Comparison of ENCODE assay signal across 9 cellular contexts in genomic region chr10:55630491-55631056, GRCh38.
DNase-seq lines count a peak whose midpoint lies in the region; ATAC-seq and TF ChIP-seq lines count a peak whose summit lies in the region.
"Had no signal": no experiment of that assay in that cellular context is flagged by ENCODE, and none has a peak within 500 bp of the region (broad histone marks: within the 10 kb centered on the region; RNA-seq: fewer than 3 reads in every experiment).

No MANE protein-coding gene starts in this region.

- TF ChIP-seq POLR2A in esophagus muscularis mucosa (IDR thresholded peaks at IDR 0.05; ENCODE audit: low read depth) = no peak

- H3K4me1 ChIP-seq in esophagus muscularis mucosa (peaks cover 0 to 29% (median 23%) of the 10 kb centered on the region in 4 donors), A673 (ENCODE audit: insufficient read depth, low read length, poor library complexity, severe bottlenecking) (no peaks in the 10 kb centered on the region)

- no peak for TF ChIP-seq EP300 in esophagus muscularis mucosa (IDR thresholded peaks at IDR 0.05)

- peak overlapping the region; percentile 44 to 63 (median 53) for H3K4me3 ChIP-seq in esophagus muscularis mucosa
- H3K4me3 ChIP-seq in A673 (ENCODE audit: low read depth, low read length, poor library complexity, severe bottlenecking) = no peak overlapping the region

- H3K27me3 Mint-ChIP-seq in stimulated activated naive CD8-positive, alpha-beta T cell treated with anti-CD3 and anti-CD28 coated beads, Interleukin-15, amount 100 ng/mL, for 72 hours = peaks cover 25% of the 10 kb centered on the region
- H3K27me3 Mint-ChIP-seq in nephron (ENCODE audit: low read depth) = peaks cover 18% of the 10 kb centered on the region

- DNase-seq in stimulated activated naive CD8-positive, alpha-beta T cell treated with anti-CD3 and anti-CD28 coated beads, Interleukin-15, Interleukin-2, amounts not matched to agents 100 U/mL and 50 U/mL, for 24 hours = no peak
- DNase-seq in stimulated activated naive CD8-positive, alpha-beta T cell treated with anti-CD3 and anti-CD28 coated beads, Interleukin-15, amount 100 ng/mL, for 72 hours = no peak
- DNase-seq in esophagus muscularis mucosa (ENCODE audit: extremely low spot score) (no peak), A673 (ENCODE audit: low spot score) (no peak)

- H3K4me1 Mint-ChIP-seq in stimulated activated naive CD8-positive, alpha-beta T cell treated with anti-CD3 and anti-CD28 coated beads, Interleukin-15, amount 100 ng/mL, for 72 hours = peaks cover 11% of the 10 kb centered on the region
- H3K4me1 Mint-ChIP-seq in nephron = peaks cover 4% of the 10 kb centered on the region

- POLR2A ChIA-PET in A673 (lab: Charles Lee; ENCODE audit: low non-redundant PET) = no interaction called here

- intact Hi-C loops in esophagus muscularis mucosa (cut with DNase I) (no loop called here), A673 (cut with micrococcal nuclease; ENCODE audit: unreplicated experiment) (no loop called here)

- TF ChIP-seq CTCF in esophagus muscularis mucosa (IDR thresholded peaks at IDR 0.05) = no peak
- TF ChIP-seq CTCF in nephron (IDR thresholded peaks at IDR 0.05; ENCODE audit: unreplicated experiment in 3 of 3) = no peak
- TF ChIP-seq CTCF in A673 (conservative IDR thresholded peaks at IDR 0.05; ENCODE audit: low read depth, low read length) = no peak

- BruUV-seq in A673 (replicated peaks; lab: Mats Ljungman, UMichigan) = no TSS peak

- H3K4me3 Mint-ChIP-seq in stimulated activated naive CD8-positive, alpha-beta T cell treated with anti-CD3 and anti-CD28 coated beads, Interleukin-15, amount 100 ng/mL, for 72 hours = no peak overlapping the region
- peak overlapping the region in 2 of 3 experiments; percentile 88 for H3K4me3 Mint-ChIP-seq in nephron
- H3K4me3 Mint-ChIP-seq: CD4-positive, CD25-positive, alpha-beta regulatory T cell had no signal

- no peaks in the 10 kb centered on the region for H3K36me3 ChIP-seq in esophagus muscularis mucosa
- H3K36me3 ChIP-seq in A673 (ENCODE audit: insufficient read depth, low read length, poor library complexity, severe bottlenecking) = no peaks in the 10 kb centered on the region

- H3K36me3 Mint-ChIP-seq in nephron (ENCODE audit: low read depth) = no peaks in the 10 kb centered on the region
- H3K36me3 Mint-ChIP-seq: CD4-positive, CD25-positive, alpha-beta regulatory T cell had no signal

- WGBS in esophagus muscularis mucosa = 0% methylated on average over 7 of the region's 35 CpGs

- peak; percentile 21 for ATAC-seq in stimulated activated naive CD8-positive, alpha-beta T cell treated with anti-CD3 and anti-CD28 coated beads, Interleukin-15, Interleukin-2, amounts not matched to agents 100 U/mL and 50 U/mL, for 24 hours
- ATAC-seq in stimulated activated naive CD8-positive, alpha-beta T cell treated with anti-CD3 and anti-CD28 coated beads, Interleukin-15, amount 100 ng/mL, for 72 hours = no peak
- no peak for ATAC-seq in GM19351 (IDR thresholded peaks at IDR 0.05; ENCODE audit: unreplicated experiment)
- no peak for ATAC-seq in HG03025 (IDR thresholded peaks at IDR 0.05; ENCODE audit: low FRiP score, unreplicated experiment)
- ATAC-seq in HG02623 (IDR thresholded peaks at IDR 0.05; ENCODE audit: unreplicated experiment) = no peak

- H3K9me3 Mint-ChIP-seq in stimulated activated naive CD8-positive, alpha-beta T cell treated with anti-CD3 and anti-CD28 coated beads, Interleukin-15, amount 100 ng/mL, for 72 hours = peaks cover 7% of the 10 kb centered on the region in 2 donors
- no peaks in the 10 kb centered on the region for H3K9me3 Mint-ChIP-seq in nephron

- no peak overlapping the region for H3K27ac Mint-ChIP-seq in stimulated activated naive CD8-positive, alpha-beta T cell treated with anti-CD3 and anti-CD28 coated beads, Interleukin-15, amount 100 ng/mL, for 72 hours
- no peak overlapping the region for H3K27ac Mint-ChIP-seq in nephron
- H3K27ac Mint-ChIP-seq: CD4-positive, CD25-positive, alpha-beta regulatory T cell had no signal

- H3K27me3 ChIP-seq in esophagus muscularis mucosa (peaks cover 0 to 5% (median 2%) of the 10 kb centered on the region in 4 donors), A673 (replicated peaks; ENCODE audit: insufficient read depth, low read depth, low read length, poor library complexity) (peaks cover 27% of the 10 kb centered on the region)

- CTCF ChIA-PET in A673 (lab: Charles Lee) = no interaction called here

- H3K27ac ChIP-seq in esophagus muscularis mucosa (replicated peaks in 1 of 4) = no peak overlapping the region
- no peak overlapping the region for H3K27ac ChIP-seq in A673 (ENCODE audit: low read depth, low read length, poor library complexity, severe bottlenecking)

- no peaks in the 10 kb centered on the region for H3K9me3 ChIP-seq in esophagus muscularis mucosa
- H3K9me3 ChIP-seq in A673 (ENCODE audit: low read depth, low read length, poor library complexity, severe bottlenecking) = no peaks in the 10 kb centered on the region

Comparison
In these comparisons a context has a peak if more than half of its experiments do, and no peak if none do; other contexts are left out.
1. H3K4me3 Mint-ChIP-seq: peak in nephron (2 of 3); none in stimulated activated naive CD8-positive, alpha-beta T cell treated with anti-CD3 and anti-CD28 coated beads, Interleukin-15, amount 100 ng/mL, for 72 hours (0 of 2).